ENCODE assay signal across 8 cellular contexts in the genomic region with DNA sequence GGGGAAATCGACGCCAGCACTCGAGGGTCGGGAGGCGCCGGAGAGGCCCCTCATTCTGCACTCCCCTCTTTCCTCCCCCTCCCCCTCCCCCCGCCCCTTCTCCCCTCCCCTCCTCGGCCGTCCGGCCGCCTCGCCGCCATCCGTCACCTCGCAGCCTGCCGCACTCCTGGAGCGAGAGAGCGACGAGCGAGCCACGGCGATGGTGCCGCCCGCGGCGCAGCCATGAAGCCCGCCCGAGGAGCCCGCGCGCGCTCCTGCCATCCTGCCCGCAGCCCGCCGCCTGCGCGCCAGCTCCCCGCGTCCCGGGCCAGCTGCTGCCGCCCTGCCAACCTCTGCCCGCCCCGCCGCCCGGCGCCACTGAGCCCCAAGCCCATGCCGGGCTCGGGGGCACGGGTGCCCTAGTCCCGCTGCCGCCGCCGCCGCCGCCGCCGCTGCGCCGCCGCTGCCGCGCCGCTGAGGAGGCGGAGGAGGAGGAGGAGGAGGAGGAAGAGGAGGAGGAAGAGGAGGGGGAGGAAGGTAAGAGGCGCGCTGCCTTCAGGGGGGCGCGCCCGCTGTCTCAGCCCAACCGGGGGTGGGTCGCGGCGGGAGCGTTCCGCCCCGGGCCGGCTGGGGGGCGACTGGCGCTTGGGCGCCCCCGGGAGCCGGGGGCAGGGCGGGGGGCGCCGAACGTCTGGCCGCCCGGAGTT. TPM values are rescaled to one million over a fixed set of nuclear protein-coding genes. Genes with fewer than 3 reads are reported as not detected.
DNase-seq lines count a peak whose midpoint lies in the region; ATAC-seq and TF ChIP-seq lines count a peak whose summit lies in the region.

Gene FRMPD3, plus strand, starts transcription at position 163 of the 686 bp plus-strand sequence. CDS start 76,937 bp downstream, outside the sequence.

- peak within 1 kb of the TSS in 1 of 3 donors; percentile 67 for H3K27ac ChIP-seq in thyroid gland

- H3K9me3 ChIP-seq in thyroid gland, result no peaks in the 10 kb centered on the region

- no peaks in the 10 kb centered on the region for H3K36me3 Mint-ChIP-seq in activated CD8-positive, alpha-beta memory T cell treated with anti-CD3 and anti-CD28 coated beads, Interleukin-2, amount 10 ng/mL, durations not matched to agents 7 days and 5 days
- no peaks in the 10 kb centered on the region for H3K36me3 Mint-ChIP-seq in activated T-helper 17 cell treated with anti-CD3 and anti-CD28 coated beads, Interleukin-2, amount 50 U/mL, for 72 hours (ENCODE audit: low read depth)
- no peaks in the 10 kb centered on the region for H3K36me3 Mint-ChIP-seq in immature natural killer cell

- H3K4me1 Mint-ChIP-seq in activated CD8-positive, alpha-beta memory T cell treated with anti-CD3 and anti-CD28 coated beads, Interleukin-2, amount 10 ng/mL, durations not matched to agents 7 days and 5 days, result peaks cover 16% of the 10 kb centered on the region
- H3K4me1 Mint-ChIP-seq in activated T-helper 17 cell treated with anti-CD3 and anti-CD28 coated beads, Interleukin-2, amount 50 U/mL, for 72 hours, result peaks cover 6% of the 10 kb centered on the region
- H3K4me1 Mint-ChIP-seq in immature natural killer cell, result peaks cover 8 to 35% of the 10 kb centered on the region in 2 donors

- no peak within 1 kb of the TSS for H3K27ac Mint-ChIP-seq in activated CD8-positive, alpha-beta memory T cell treated with anti-CD3 and anti-CD28 coated beads, Interleukin-2, amount 10 ng/mL, durations not matched to agents 7 days and 5 days
- no peak within 1 kb of the TSS for H3K27ac Mint-ChIP-seq in activated T-helper 17 cell treated with anti-CD3 and anti-CD28 coated beads, Interleukin-2, amount 50 U/mL, for 72 hours
- H3K27ac Mint-ChIP-seq in immature natural killer cell, result peak within 1 kb of the TSS in 5 of 6 donors; percentile 68 to 93 (median 84)

- H3K36me3 ChIP-seq in thyroid gland, result no peaks in the 10 kb centered on the region

- TF ChIP-seq CTCF in thyroid gland (IDR thresholded peaks at IDR 0.05), result no peak

- peak within 1 kb of the TSS in 2 of 3 donors; percentile 13 to 30 for H3K4me3 ChIP-seq in thyroid gland (replicated peaks in 1 of 3)

- no peaks in the 10 kb centered on the region for H3K9me3 Mint-ChIP-seq in activated CD8-positive, alpha-beta memory T cell treated with anti-CD3 and anti-CD28 coated beads, Interleukin-2, amount 10 ng/mL, durations not matched to agents 7 days and 5 days (ENCODE audit: low read depth)
- no peaks in the 10 kb centered on the region for H3K9me3 Mint-ChIP-seq in activated T-helper 17 cell treated with anti-CD3 and anti-CD28 coated beads, Interleukin-2, amount 50 U/mL, for 72 hours
- no peaks in the 10 kb centered on the region for H3K9me3 Mint-ChIP-seq in immature natural killer cell

- no peak for DNase-seq in activated CD8-positive, alpha-beta memory T cell treated with anti-CD3 and anti-CD28 coated beads, Interleukin-2, amount 10 ng/mL, durations not matched to agents 7 days and 5 days
- no peak for DNase-seq in activated CD8-positive, alpha-beta memory T cell treated with anti-CD3 and anti-CD28 coated beads for 24 hours
- DNase-seq in immature natural killer cell (peak; percentile 5 to 38 (median 24)), thyroid gland (peak; percentile 32 to 34), NCI-H187 treated with DMSO at 0.1 percent for 48 hours (lab: John Stamatoyannopoulos, UW) (no peak)

- TF ChIP-seq POLR2A in thyroid gland (IDR thresholded peaks at IDR 0.05), result no peak

- 0% methylated on average over 9 of the region's 88 CpGs; no CpG with 5 or more reads in 1 of the 2 donors for WGBS in thyroid gland, 2 donors

- ATAC-seq in activated CD8-positive, alpha-beta memory T cell treated with anti-CD3 and anti-CD28 coated beads, Interleukin-2, amount 10 ng/mL, durations not matched to agents 7 days and 5 days, result peak; percentile 21
- no peak for ATAC-seq in activated T-helper 17 cell treated with anti-CD3 and anti-CD28 coated beads, Interleukin-2, amount 50 U/mL, for 72 hours (replicated peaks)
- ATAC-seq in HG03175 (IDR thresholded peaks at IDR 0.05; ENCODE audit: unreplicated experiment), result no peak
- no peak for ATAC-seq in HG03520 (IDR thresholded peaks at IDR 0.05; ENCODE audit: unreplicated experiment)

- H3K4me1 ChIP-seq in thyroid gland, result peaks cover 0 to 11% of the 10 kb centered on the region in 2 donors

- H3K4me3 Mint-ChIP-seq in activated CD8-positive, alpha-beta memory T cell treated with anti-CD3 and anti-CD28 coated beads, Interleukin-2, amount 10 ng/mL, durations not matched to agents 7 days and 5 days, result peak within 1 kb of the TSS; percentile 41
- peak within 1 kb of the TSS; percentile 55 for H3K4me3 Mint-ChIP-seq in activated T-helper 17 cell treated with anti-CD3 and anti-CD28 coated beads, Interleukin-2, amount 50 U/mL, for 72 hours
- peak within 1 kb of the TSS; percentile 87 to 96 (median 89) for H3K4me3 Mint-ChIP-seq in immature natural killer cell

- H3K27me3 Mint-ChIP-seq in activated CD8-positive, alpha-beta memory T cell treated with anti-CD3 and anti-CD28 coated beads, Interleukin-2, amount 10 ng/mL, durations not matched to agents 7 days and 5 days, result peaks cover 57% of the 10 kb centered on the region
- H3K27me3 Mint-ChIP-seq in activated T-helper 17 cell treated with anti-CD3 and anti-CD28 coated beads, Interleukin-2, amount 50 U/mL, for 72 hours, result peaks cover 38% of the 10 kb centered on the region
- peaks cover 10 to 17% (median 17%) of the 10 kb centered on the region in 3 donors for H3K27me3 Mint-ChIP-seq in immature natural killer cell (ENCODE audit: low read depth in 3 of 3)

- intact Hi-C loops in thyroid gland (cut with DNase I), result no loop called here

- H3K27me3 ChIP-seq in thyroid gland, result no peaks in the 10 kb centered on the region

- CTCF ChIA-PET in activated CD8-positive, alpha-beta memory T cell treated with anti-CD3 and anti-CD28 coated beads, Interleukin-2, amount 10 ng/mL, durations not matched to agents 7 days and 5 days (lab: Charles Lee), result no interaction called here

RNA-seq across cellular contexts. Expression of gene FRMPD3, which starts in this region (rescaled TPM):
- total RNA-seq in activated CD8-positive, alpha-beta memory T cell treated with anti-CD3 and anti-CD28 coated beads, Interleukin-2, amount 10 ng/mL, durations not matched to agents 7 days and 5 days, result not detected
- not detected for total RNA-seq in activated T-helper 17 cell treated with anti-CD3 and anti-CD28 coated beads, Interleukin-2, amount 50 U/mL, for 72 hours
- under 1 TPM in 1 of 3 donors, not detected in 2; 0.18 TPM for polyA plus RNA-seq in immature natural killer cell
- 10 to 100 TPM in 1 of 4 donors, 1 to 10 TPM in 3; 6.8 to 12.1 (median 8.2) TPM for total RNA-seq in thyroid gland

Comparison
In these comparisons a context has a peak if more than half of its experiments do, and no peak if none do; other contexts are left out.
1. RNA of gene FRMPD3 (total RNA-seq): 6.8 to 12.1 TPM in thyroid gland; not detected in activated CD8-positive, alpha-beta memory T cell treated with anti-CD3 and anti-CD28 coated beads, Interleukin-2, amount 10 ng/mL, durations not matched to agents 7 days and 5 days and not detected in activated T-helper 17 cell treated with anti-CD3 and anti-CD28 coated beads, Interleukin-2, amount 50 U/mL, for 72 hours; every median in the first group is over 4 times any median in the second.
2. Peak in ATAC-seq in activated CD8-positive, alpha-beta memory T cell treated with anti-CD3 and anti-CD28 coated beads, Interleukin-2, amount 10 ng/mL, durations not matched to agents 7 days and 5 days; RNA of the gene not detected or under 1 TPM.
3. Peak in DNase-seq in immature natural killer cell; RNA of the gene not detected or under 1 TPM.
4. DNase-seq: peak in thyroid gland (2 of 2); none in activated CD8-positive, alpha-beta memory T cell treated with anti-CD3 and anti-CD28 coated beads, Interleukin-2, amount 10 ng/mL, durations not matched to agents 7 days and 5 days (single experiment), activated CD8-positive, alpha-beta memory T cell treated with anti-CD3 and anti-CD28 coated beads for 24 hours (single experiment) and NCI-H187 treated with DMSO at 0.1 percent for 48 hours (single experiment).
5. H3K27ac Mint-ChIP-seq: peak in immature natural killer cell (5 of 6); none in activated CD8-positive, alpha-beta memory T cell treated with anti-CD3 and anti-CD28 coated beads, Interleukin-2, amount 10 ng/mL, durations not matched to agents 7 days and 5 days (single experiment) and activated T-helper 17 cell treated with anti-CD3 and anti-CD28 coated beads, Interleukin-2, amount 50 U/mL, for 72 hours (single experiment).
6. Peak in every context shown above with its lines, with median percentiles within 50 percentile points of each other: H3K4me3 Mint-ChIP-seq.